ENCODE assay signal across 14 cellular contexts in the genomic region with DNA sequence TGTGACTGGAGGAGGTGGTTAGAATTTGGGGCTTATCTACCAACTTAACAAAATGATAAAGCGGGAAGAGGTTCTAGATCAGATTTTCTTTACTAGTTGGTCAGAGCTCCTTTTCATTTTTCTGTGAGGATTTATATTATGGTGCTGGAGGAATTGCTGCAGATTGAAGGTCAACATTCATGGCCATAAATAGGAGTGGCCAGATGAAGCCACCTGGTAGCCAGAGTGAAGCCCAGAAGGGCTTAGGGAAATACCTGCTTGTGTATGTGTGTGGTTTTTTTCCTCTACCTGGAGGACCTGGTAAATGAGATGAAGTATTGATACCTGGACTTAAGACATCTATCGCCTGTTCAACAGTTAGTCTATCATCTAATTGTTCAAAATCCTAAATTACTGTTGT.
"Had no signal": no experiment of that assay in that cellular context is flagged by ENCODE, and none has a peak within 500 bp of the region (broad histone marks: within the 10 kb centered on the region; RNA-seq: fewer than 3 reads in every experiment).

No MANE protein-coding gene starts in this region.

- H3K4me2 ChIP-seq: neural progenitor cell had no signal

- H3K27me3 ChIP-seq: sigmoid colon, tibial nerve, upper lobe of right lung, uterus had no signal

- H3K79me2 ChIP-seq: parathyroid adenoma had no signal

- DNase-seq: cortex of kidney; naive thymus-derived CD4-positive, alpha-beta T cell; right cardiac atrium; sigmoid colon; spleen; stimulated activated CD4-positive, alpha-beta T cell treated with anti-CD3 and anti-CD28 coated beads, Interleukin-4, amount 100 ng/mL, for 4 hours; upper lobe of right lung; uterus had no signal

- H3K4me3 ChIP-seq: neural progenitor cell, sigmoid colon, spleen, thoracic aorta, tibial nerve, upper lobe of right lung, uterus had no signal

- H3K27ac ChIP-seq: neural progenitor cell, parathyroid adenoma, sigmoid colon, thoracic aorta, upper lobe of right lung had no signal

- H3K36me3 ChIP-seq: neural progenitor cell, sigmoid colon, spleen, thoracic aorta, tibial nerve, upper lobe of right lung, uterus had no signal

- H2AFZ ChIP-seq: neural progenitor cell, parathyroid adenoma had no signal

- H3K9me3 ChIP-seq: sigmoid colon, spleen, thoracic aorta, tibial nerve, upper lobe of right lung, uterus had no signal

- H3K4me1 ChIP-seq: neural progenitor cell, uterus had no signal

- ATAC-seq: left lobe of liver; naive thymus-derived CD4-positive, alpha-beta T cell; right cardiac atrium; stimulated activated memory B cell treated with anti-CD40 and anti-IgM and Interleukin-4, amounts not matched to agents 10 μg/mL and 1 μg/mL and 100 μg/mL, for 72 hours; upper lobe of right lung had no signal

- H3K9ac ChIP-seq: neural progenitor cell, parathyroid adenoma had no signal
